In the genomic region with DNA sequence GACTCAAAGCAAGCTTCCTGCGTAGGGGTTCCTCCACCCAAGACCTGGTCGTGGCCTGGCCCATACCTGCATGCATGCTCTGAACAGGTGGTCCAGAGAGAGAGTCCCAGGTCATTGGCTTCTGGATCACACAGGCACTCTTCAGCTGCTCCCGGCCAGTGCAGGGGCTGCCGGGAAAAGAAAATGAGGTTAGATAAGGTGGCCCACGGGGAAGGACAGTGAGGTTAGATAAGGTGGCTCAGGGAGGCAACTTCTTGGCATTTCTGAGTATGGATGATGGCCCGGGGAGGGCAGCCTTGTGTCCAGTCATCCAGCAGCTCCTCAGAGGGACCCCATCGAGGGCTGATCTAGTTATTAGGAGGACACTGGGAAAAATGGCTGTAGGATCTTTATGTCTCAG, we compare ENCODE assay signal across 19 cellular contexts.
A peak's percentile ranks its signal among the peaks of the same experiment; 100 is the strongest.
DNase-seq lines count a peak whose midpoint lies in the region; ATAC-seq and TF ChIP-seq lines count a peak whose summit lies in the region.
"Had no signal": no experiment of that assay in that cellular context is flagged by ENCODE, and none has a peak within 500 bp of the region (broad histone marks: within the 10 kb centered on the region; RNA-seq: fewer than 3 reads in every experiment).

No MANE protein-coding gene starts in this region.

- H4K20me1 ChIP-seq in hepatocyte (ENCODE audit: insufficient read depth, poor library complexity, severe bottlenecking), result no peaks in the 10 kb centered on the region
- H4K20me1 ChIP-seq: BLaER1 treated with 17β-estradiol and CSF1 and Interleukin-3, amounts not matched to agents 10 nM and 100 nM had no signal

- H3K79me2 ChIP-seq in hepatocyte, result no peaks in the 10 kb centered on the region

- H3K9me2 ChIP-seq in hepatocyte (replicated peaks; ENCODE audit: insufficient read depth), result no peaks in the 10 kb centered on the region

- no peaks in the 10 kb centered on the region for H3K36me3 ChIP-seq in heart right ventricle
- no peaks in the 10 kb centered on the region for H3K36me3 ChIP-seq in hepatocyte (replicated peaks; ENCODE audit: insufficient read depth, low read depth)
- H3K36me3 ChIP-seq: BE2C; BLaER1 treated with 17β-estradiol and CSF1 and Interleukin-3, amounts not matched to agents 10 nM and 100 nM had no signal

- H3K4me3 ChIP-seq in heart right ventricle, result no peak overlapping the region
- H3K4me3 ChIP-seq in hepatocyte, result no peak overlapping the region
- H3K4me3 ChIP-seq: A549; BLaER1 treated with 17β-estradiol and CSF1 and Interleukin-3, amounts not matched to agents 10 nM and 100 nM; GM23248 had no signal

- no peak for DNase-seq in left ventricle myocardium superior
- DNase-seq in heart right ventricle, result no peak
- peak; percentile 37 for DNase-seq in OCI-M1 (lab: John Stamatoyannopoulos, UW)
- no peak for DNase-seq in hepatocyte (ENCODE audit: low spot score)
- DNase-seq in GM19238 (ENCODE audit: insufficient read length, low spot score), result no peak
- DNase-seq: 8988T; AML-193; BE2C; Calu3; CD4-positive, alpha-beta T cell; CD8-positive, alpha-beta memory T cell; DMS53; DND-41; GM23248; H7; HCEC 1CT had no signal

- TF ChIP-seq CTCF in heart right ventricle (IDR thresholded peaks at IDR 0.05), result no peak
- TF ChIP-seq CTCF in hepatocyte (IDR thresholded peaks at IDR 0.05; ENCODE audit: poor library complexity), result no peak

- intact Hi-C loops in left ventricle myocardium superior (cut with micrococcal nuclease), result no loop called here
- intact Hi-C loops in heart right ventricle (cut with DNase I), result no loop called here

- WGBS in heart right ventricle, 2 donors, result 59 to 60% methylated on average over 7 of the region's 7 CpGs
- 77% methylated on average over 7 of the region's 7 CpGs for WGBS in hepatocyte (ENCODE audit: low lambda C conversion rate, missing lambda C conversion rate)

- H3K9me3 ChIP-seq in heart right ventricle (no peaks in the 10 kb centered on the region), hepatocyte (ENCODE audit: low read depth) (no peaks in the 10 kb centered on the region)
- H3K9me3 ChIP-seq: A549, BE2C had no signal

- H3K27ac ChIP-seq in heart right ventricle (no peak overlapping the region), hepatocyte (peak overlapping the region; percentile 73)
- H3K27ac ChIP-seq: A549; BLaER1 treated with 17β-estradiol and CSF1 and Interleukin-3, amounts not matched to agents 10 nM and 100 nM; GM23248 had no signal

- no peak overlapping the region for H2AFZ ChIP-seq in hepatocyte
- H2AFZ ChIP-seq: GM23248 had no signal

- ATAC-seq in left ventricle myocardium superior (peak; percentile 31), heart right ventricle (no peak), HG03378 (IDR thresholded peaks at IDR 0.05; ENCODE audit: unreplicated experiment) (no peak)

- H3K4me1 ChIP-seq in heart right ventricle (no peaks in the 10 kb centered on the region), hepatocyte (ENCODE audit: insufficient read depth) (peaks cover 9% of the 10 kb centered on the region)
- H3K4me1 ChIP-seq: A549; BE2C; BLaER1 treated with 17β-estradiol and CSF1 and Interleukin-3, amounts not matched to agents 10 nM and 100 nM had no signal

- H3K27me3 ChIP-seq in heart right ventricle (peaks cover 0 to 30% (median 4%) of the 10 kb centered on the region in 7 donors), hepatocyte (no peaks in the 10 kb centered on the region)
- H3K27me3 ChIP-seq: BLaER1 treated with 17β-estradiol and CSF1 and Interleukin-3, amounts not matched to agents 10 nM and 100 nM had no signal

- H3K4me2 ChIP-seq in hepatocyte, result no peak overlapping the region
- H3K4me2 ChIP-seq: A549; BLaER1 treated with 17β-estradiol and CSF1 and Interleukin-3, amounts not matched to agents 10 nM and 100 nM had no signal
